In genomic region chr1:27292111-27292510, GRCh38 we compare ENCODE assay signal across 20 cellular contexts. TPM values are rescaled to one million over a fixed set of nuclear protein-coding genes. Genes with fewer than 3 reads are reported as not detected.
A peak's percentile ranks its signal among the peaks of the same experiment; 100 is the strongest.
DNase-seq lines count a peak whose midpoint lies in the region; ATAC-seq and TF ChIP-seq lines count a peak whose summit lies in the region.
"Had no signal": no experiment of that assay in that cellular context is flagged by ENCODE, and none has a peak within 500 bp of the region (broad histone marks: within the 10 kb centered on the region; RNA-seq: fewer than 3 reads in every experiment).

No MANE protein-coding gene starts in this region.

- no peaks in the 10 kb centered on the region for H3K4me1 ChIP-seq in left lung
- H3K4me1 ChIP-seq: A549, parathyroid adenoma, transverse colon had no signal

- peaks cover 43% of the 10 kb centered on the region for H3K36me3 Mint-ChIP-seq in central memory CD8-positive, alpha-beta T cell (ENCODE audit: insufficient read depth)

- no peaks in the 10 kb centered on the region for H3K9me3 Mint-ChIP-seq in central memory CD8-positive, alpha-beta T cell
- H3K9me3 Mint-ChIP-seq: CD4-positive, alpha-beta memory T cell had no signal

- peak overlapping the region; percentile 41 for H3K27ac Mint-ChIP-seq in central memory CD8-positive, alpha-beta T cell (ENCODE audit: low read depth)

- no peak overlapping the region for H3K4me3 ChIP-seq in left lung
- H3K4me3 ChIP-seq: A549, smooth muscle cell, transverse colon had no signal

- peaks cover 0 to 74% of the 10 kb centered on the region in 2 donors for H3K36me3 ChIP-seq in left lung

- H3K4me3 Mint-ChIP-seq in central memory CD8-positive, alpha-beta T cell: no peak overlapping the region
- H3K4me3 Mint-ChIP-seq: CD4-positive, alpha-beta memory T cell had no signal

- no peak for ATAC-seq in central memory CD8-positive, alpha-beta T cell (replicated peaks; ENCODE audit: extremely low read depth, poor library complexity, severe bottlenecking)
- peak; percentile 80 for ATAC-seq in left lung
- ATAC-seq in HG02798 (IDR thresholded peaks at IDR 0.05; ENCODE audit: poor library complexity, unreplicated experiment): no peak
- no peak for ATAC-seq in esophagus mucosa
- ATAC-seq: A549 had no signal

- peaks cover 5% of the 10 kb centered on the region for H3K4me1 Mint-ChIP-seq in central memory CD8-positive, alpha-beta T cell
- H3K4me1 Mint-ChIP-seq: CD4-positive, alpha-beta memory T cell had no signal

- TF ChIP-seq CTCF in left lung (IDR thresholded peaks at IDR 0.05): no peak

- intact Hi-C loops in left lung (cut with DNase I): no loop called here

- DNase-seq in AG08395 (ENCODE audit: low spot score) (peak; percentile 58), HPDE6-E6E7 (ENCODE audit: extremely low spot score) (peak; percentile 20), left lung (no peak), 8988T (no peak), NCI-H82 (lab: John Stamatoyannopoulos, UW) (no peak)
- no peak for DNase-seq in central memory CD8-positive, alpha-beta T cell (ENCODE audit: low spot score in 2 of 2)
- DNase-seq: activated CD4-positive, alpha-beta T cell treated with anti-CD3 and anti-CD28 coated beads for 4 hours; activated naive CD4-positive, alpha-beta T cell treated with anti-CD3 and anti-CD28 coated beads, Interleukin-2, amount 50 U/mL, for 16 hours; CD4-positive, alpha-beta memory T cell; DMS79 treated with DMSO at 0.1 percent for 48 hours; hypothalamus; kidney glomerular epithelial cell; NCI-H187; transverse colon had no signal

- H3K9me3 ChIP-seq in left lung: no peaks in the 10 kb centered on the region
- H3K9me3 ChIP-seq: A549, transverse colon had no signal

- no peaks in the 10 kb centered on the region for H3K27me3 Mint-ChIP-seq in central memory CD8-positive, alpha-beta T cell
- H3K27me3 Mint-ChIP-seq: CD4-positive, alpha-beta memory T cell had no signal

- H3K27me3 ChIP-seq in left lung: no peaks in the 10 kb centered on the region
- H3K27me3 ChIP-seq: transverse colon had no signal

- H3K27ac ChIP-seq in left lung: no peak overlapping the region
- H3K27ac ChIP-seq: A549, parathyroid adenoma, transverse colon had no signal

RNA-seq across cellular contexts. Expression of gene TMEM222, which starts 29.9 kb away (rescaled TPM):
- total RNA-seq in left lung (10 to 100 TPM; 29.4 to 36.0 TPM), esophagus mucosa (38.6 TPM)

RNA-seq across cellular contexts. Expression of gene SYTL1, which starts 49.7 kb away (rescaled TPM):
- total RNA-seq in left lung (10 to 100 TPM; 41.4 to 44.1 TPM), esophagus mucosa (113 TPM)
- total RNA-seq: SK-MEL-5 had no signal

RNA-seq across cellular contexts. Expression of gene WDTC1, which starts 57.7 kb away (rescaled TPM):
- total RNA-seq in left lung (10 to 100 TPM; 34.2 to 39.6 TPM), esophagus mucosa (16.3 TPM)

Comparison
In these comparisons a context has a peak if more than half of its experiments do, and no peak if none do; other contexts are left out.
1. DNase-seq: peak in AG08395 (single experiment) and HPDE6-E6E7 (single experiment); none in central memory CD8-positive, alpha-beta T cell (0 of 2), left lung (0 of 2), 8988T (single experiment) and NCI-H82 (single experiment).